Comparison of ENCODE assay signal across 9 cellular contexts in the genomic region with DNA sequence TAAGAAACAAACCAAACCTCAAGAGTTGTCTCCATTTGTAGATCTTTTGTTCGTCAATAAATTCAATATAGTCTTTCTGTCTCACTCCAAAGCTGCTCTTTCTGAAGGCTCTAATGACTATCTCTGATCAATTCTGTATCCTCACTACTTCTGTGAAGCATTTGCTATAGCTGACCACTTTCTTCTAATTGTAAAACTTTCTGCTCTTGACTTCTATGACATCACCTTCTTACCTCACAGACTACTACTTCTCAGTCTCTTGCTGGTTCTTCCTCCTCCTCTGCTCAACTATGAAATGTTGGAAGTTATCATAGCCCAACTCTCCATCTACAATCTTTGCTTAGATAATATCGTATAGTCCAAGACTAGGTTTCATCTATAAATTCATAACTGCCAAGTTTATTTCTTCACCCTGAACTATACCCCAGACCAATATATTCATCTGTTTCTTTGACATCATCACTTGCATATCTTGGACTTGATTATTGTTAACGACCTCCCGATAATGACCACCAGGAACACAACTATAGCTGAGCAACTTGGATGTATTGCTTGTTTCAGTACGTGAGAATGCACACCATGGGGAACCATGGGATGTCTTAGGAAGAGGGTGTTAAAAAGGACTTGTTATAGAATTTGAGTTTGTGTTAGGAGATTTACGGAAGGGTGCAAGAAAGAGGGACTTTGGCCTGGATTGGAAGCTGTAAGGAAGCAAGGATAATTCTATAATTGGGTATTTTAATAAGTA.
"Had no signal": no experiment of that assay in that cellular context is flagged by ENCODE, and none has a peak within 500 bp of the region (broad histone marks: within the 10 kb centered on the region; RNA-seq: fewer than 3 reads in every experiment).

No MANE protein-coding gene starts in this region.

- H3K4me3 ChIP-seq: GM23248, HAP-1 had no signal

- H2AFZ ChIP-seq: GM23248 had no signal

- DNase-seq: GM23248, GOT3, H7, HFFc6, IMR-90, KBM-7 had no signal

- H3K27ac ChIP-seq: GM23248, HL-60, KMS-11 had no signal

- H3K4me2 ChIP-seq: KMS-11 had no signal

- H3K9ac ChIP-seq: GM23248, KMS-11 had no signal

- H3K9me3 ChIP-seq: HAP-1 had no signal

- H3K36me3 ChIP-seq: HAP-1 had no signal
